Comparison of ENCODE assay signal across 9 cellular contexts in genomic region chr11:62806611-62807121, GRCh38. TPM values are rescaled to one million over a fixed set of nuclear protein-coding genes. Genes with fewer than 3 reads are reported as not detected.
A peak's percentile ranks its signal among the peaks of the same experiment; 100 is the strongest.
DNase-seq lines count a peak whose midpoint lies in the region; ATAC-seq, FAIRE-seq and TF ChIP-seq lines count a peak whose summit lies in the region.
"Had no signal": no experiment of that assay in that cellular context is flagged by ENCODE, and none has a peak within 500 bp of the region (broad histone marks: within the 10 kb centered on the region; RNA-seq: fewer than 3 reads in every experiment).

No MANE protein-coding gene starts in this region.

- CTCF ChIA-PET in PC-9 (lab: Charles Lee) = interaction anchor here (0.6 to 0.7 kb wide), 2 partner anchors 34 to 215 kb away, joined by 3 to 11 read pairs; no protein-coding TSS in a partner anchor

- intact Hi-C loops in PC-9 (cut with micrococcal nuclease; ENCODE audit: unreplicated experiment) = no loop called here
- intact Hi-C loops in mucosa of descending colon (cut with DNase I, micrococcal nuclease) = no loop called here

- no peak for FAIRE-seq in small intestine (lab: Jason Lieb, UNC)

- peak overlapping the region; percentile 86 for H3K27ac Mint-ChIP-seq in endothelial cell (ENCODE audit: unreplicated experiment)

- WGBS in small intestine, 3 donors = 71 to 89% (median 85%) methylated on average over 5 of the region's 5 CpGs

- no peaks in the 10 kb centered on the region for H3K9me3 ChIP-seq in PC-9 (ENCODE audit: insufficient read depth, low read depth)
- no peaks in the 10 kb centered on the region for H3K9me3 ChIP-seq in osteoblast (ENCODE audit: low read depth, low read length)
- no peaks in the 10 kb centered on the region for H3K9me3 ChIP-seq in mucosa of descending colon
- no peaks in the 10 kb centered on the region for H3K9me3 ChIP-seq in small intestine (ENCODE audit: control insufficient read depth, low read depth)

- no peak for ATAC-seq in mucosa of descending colon
- ATAC-seq in HG03108 (IDR thresholded peaks at IDR 0.05; ENCODE audit: unreplicated experiment) = no peak

- peaks cover 9% of the 10 kb centered on the region for H3K27me3 Mint-ChIP-seq in endothelial cell (ENCODE audit: unreplicated experiment)

- H3K4me3 ChIP-seq in PC-9 (no peak overlapping the region), osteoblast (ENCODE audit: insufficient read depth, low read length) (no peak overlapping the region), mucosa of descending colon (no peak overlapping the region), small intestine (ENCODE audit: low read depth in 1 of 2, low read length in 2 of 2) (no peak overlapping the region)

- H3K4me1 ChIP-seq in PC-9 (replicated peaks; ENCODE audit: insufficient read depth) (peaks cover 20% of the 10 kb centered on the region), osteoblast (ENCODE audit: insufficient read depth, low read length) (peaks cover 27% of the 10 kb centered on the region), mucosa of descending colon (ENCODE audit: low read depth) (peaks cover 19% of the 10 kb centered on the region), small intestine (ENCODE audit: control insufficient read depth in 2 of 2, insufficient read depth in 1 of 2, low read depth in 1 of 2, low read length in 1 of 2) (peaks cover 0 to 11% of the 10 kb centered on the region in 2 donors)

- 0 out of 2 replicates have a peak, but pooled peaks cover 16% of the 10 kb centered on the region for H3K36me3 ChIP-seq in PC-9 (ENCODE audit: low read depth)
- H3K36me3 ChIP-seq in osteoblast (ENCODE audit: insufficient read depth, low read length) = peaks cover 23% of the 10 kb centered on the region
- no peaks in the 10 kb centered on the region for H3K36me3 ChIP-seq in mucosa of descending colon (ENCODE audit: low read depth)
- peaks cover 4 to 6% of the 10 kb centered on the region in 2 donors for H3K36me3 ChIP-seq in small intestine (ENCODE audit: control insufficient read depth in 2 of 2, insufficient read depth in 2 of 2, low read length in 2 of 2)

- H4K20me1 ChIP-seq in PC-9 (ENCODE audit: insufficient read depth) = no peaks in the 10 kb centered on the region; the same call in 1 of the 2 replicates
- H4K20me1 ChIP-seq in osteoblast (ENCODE audit: insufficient read depth, low read length) = peaks cover 23% of the 10 kb centered on the region

- POLR2A ChIA-PET in PC-9 (lab: Charles Lee; ENCODE audit: unreplicated experiment) = interaction anchor here (0.7 to 1.4 kb wide), 2 partner anchors 35 to 1005 kb away, joined by 4 to 20 read pairs; no protein-coding TSS in a partner anchor

- no peaks in the 10 kb centered on the region for H3K9me3 Mint-ChIP-seq in endothelial cell (ENCODE audit: unreplicated experiment)

- no TSS peak for BruUV-seq in PC-9 (replicated peaks; lab: Mats Ljungman, UMichigan)

- H3K9me2 ChIP-seq in PC-9 (ENCODE audit: insufficient read depth) = no peaks in the 10 kb centered on the region

- no peak for TF ChIP-seq CTCF in PC-9 (conservative IDR thresholded peaks at IDR 0.05)
- TF ChIP-seq CTCF in endothelial cell (IDR thresholded peaks at IDR 0.05; ENCODE audit: unreplicated experiment) = no peak
- TF ChIP-seq CTCF in osteoblast (IDR thresholded peaks at IDR 0.05; ENCODE audit: extremely low read depth, low read depth, low read length) = no peak
- no peak for TF ChIP-seq CTCF in mucosa of descending colon (IDR thresholded peaks at IDR 0.05)

- H2AFZ ChIP-seq in PC-9 = no peak overlapping the region
- H2AFZ ChIP-seq in osteoblast (ENCODE audit: low read length) = no peak overlapping the region

- H3K4me1 Mint-ChIP-seq in endothelial cell (ENCODE audit: unreplicated experiment) = peaks cover 32% of the 10 kb centered on the region

- H3K36me3 Mint-ChIP-seq in endothelial cell (ENCODE audit: low read depth, unreplicated experiment) = peaks cover 18% of the 10 kb centered on the region

- H3K27me3 ChIP-seq in PC-9 (ENCODE audit: insufficient read depth, low read depth) (no peaks in the 10 kb centered on the region), osteoblast (ENCODE audit: insufficient read depth, low read length) (no peaks in the 10 kb centered on the region), small intestine (ENCODE audit: control insufficient read depth in 2 of 2, insufficient read depth in 2 of 2, low read length in 2 of 2) (no peaks in the 10 kb centered on the region)

- DNase-seq in GM03348 (ENCODE audit: low spot score) (peak; percentile 30), PC-9 (peak in 1 of 2 experiments; percentile 25), endothelial cell (ENCODE audit: low spot score) (no peak), osteoblast (ENCODE audit: insufficient read length, low spot score, missing footprints) (no peak), mucosa of descending colon (no peak), NCI-H446 treated with DMSO at 0.1 percent for 48 hours (lab: John Stamatoyannopoulos, UW) (no peak), small intestine (no peak)

- H3K79me2 ChIP-seq in PC-9 (ENCODE audit: low read depth) (peaks cover 32% of the 10 kb centered on the region), osteoblast (ENCODE audit: insufficient read depth, low read length) (peaks cover 34% of the 10 kb centered on the region)

- H3F3A ChIP-seq in PC-9 (ENCODE audit: insufficient read depth, low read depth) = peaks cover 37% of the 10 kb centered on the region; the same call in 1 of the 2 replicates

- H3K27ac ChIP-seq in PC-9 (peak overlapping the region; percentile 14; the same call in 1 of the 2 replicates), osteoblast (ENCODE audit: low read depth, low read length) (peak overlapping the region; percentile 79), small intestine (ENCODE audit: low read depth in 1 of 2, low read length in 1 of 2) (peak overlapping the region in 1 of 2 donors; percentile 30)

- peak overlapping the region; percentile 76 for H3K4me2 ChIP-seq in PC-9
- peak overlapping the region; percentile 99 for H3K4me2 ChIP-seq in osteoblast (ENCODE audit: insufficient read depth, low read length)

- H3K4me3 Mint-ChIP-seq in endothelial cell (ENCODE audit: unreplicated experiment) = no peak overlapping the region

RNA-seq across cellular contexts. Expression of gene NXF1, which starts 1.4 kb away (rescaled TPM):
- 45.6 and 56.1 TPM in 2 replicates for total RNA-seq in PC-9 (2021)
- total RNA-seq in endothelial cell (ENCODE audit: unreplicated experiment) = 50.8 TPM
- 25.6 and 31.1 TPM in 2 replicates for total RNA-seq in osteoblast
- total RNA-seq in mucosa of descending colon = 100 to 1,000 TPM in 1 of 3 donors, 10 to 100 TPM in 2; 46.7 to 103 (median 55.0) TPM
- polyA plus RNA-seq in small intestine = 100 to 1,000 TPM in 2 of 3 donors, 10 to 100 TPM in 1; 48.2 to 188 (median 131) TPM

RNA-seq across cellular contexts. Expression of gene TMEM223, which starts 14.9 kb away (rescaled TPM):
- total RNA-seq in PC-9 (2021) (17.9 and 22.6 TPM in 2 replicates), endothelial cell (ENCODE audit: unreplicated experiment) (13.9 TPM), osteoblast (9.0 and 11.5 TPM in 2 replicates), mucosa of descending colon (10 to 100 TPM; 12.8 to 16.6 (median 14.8) TPM)
- 10 to 100 TPM; 15.7 to 31.6 (median 16.1) TPM for polyA plus RNA-seq in small intestine

RNA-seq across cellular contexts. Expression of gene TMEM179B, which starts 19.5 kb away (rescaled TPM):
- total RNA-seq in PC-9 (2021) = 45.5 and 48.3 TPM in 2 replicates
- total RNA-seq in endothelial cell (ENCODE audit: unreplicated experiment) = 26.7 TPM
- total RNA-seq in osteoblast = 37.4 and 51.4 TPM in 2 replicates
- total RNA-seq in mucosa of descending colon = 10 to 100 TPM; 39.8 to 62.2 (median 54.0) TPM
- polyA plus RNA-seq in small intestine = 10 to 100 TPM; 46.7 to 70.8 (median 47.6) TPM

RNA-seq across cellular contexts. Expression of gene STX5, which starts 25.2 kb away (rescaled TPM):
- total RNA-seq in PC-9 (2021) (61.9 and 65.8 TPM in 2 replicates), endothelial cell (ENCODE audit: unreplicated experiment) (37.9 TPM), osteoblast (35.8 and 40.7 TPM in 2 replicates), mucosa of descending colon (10 to 100 TPM; 38.7 to 44.3 (median 41.7) TPM)
- polyA plus RNA-seq in small intestine = 10 to 100 TPM; 22.6 to 38.6 (median 24.8) TPM

RNA-seq across cellular contexts. Expression of gene TEX54, which starts 26.0 kb away (rescaled TPM):
- total RNA-seq in PC-9 (2021) = not detected in 2 replicates
- total RNA-seq in endothelial cell (ENCODE audit: unreplicated experiment) = not detected
- not detected in 2 replicates for total RNA-seq in osteoblast
- not detected for total RNA-seq in mucosa of descending colon
- polyA plus RNA-seq in small intestine = not detected
- total RNA-seq: H7 had no signal
